Comparison of ENCODE assay signal across 8 cellular contexts in the genomic region with DNA sequence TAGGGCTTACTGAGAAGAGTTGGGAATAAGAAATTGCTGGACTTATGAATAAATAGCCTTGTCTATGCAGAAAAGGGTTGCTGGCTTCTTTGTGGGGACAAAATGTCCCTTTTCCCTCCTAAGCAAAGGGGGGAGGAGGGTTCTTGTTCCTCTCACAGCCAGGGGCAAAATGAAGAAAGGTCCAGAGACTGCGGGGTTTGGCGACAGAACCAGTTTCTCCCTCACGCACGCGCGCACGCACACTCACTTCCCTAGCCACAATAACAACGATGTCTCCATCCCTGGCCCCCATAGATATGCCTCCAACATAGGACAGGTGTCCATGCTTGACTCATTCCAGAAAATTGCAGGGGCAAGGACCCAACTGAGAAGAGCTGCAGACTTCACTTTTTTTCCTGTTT. TPM values are rescaled to one million over a fixed set of nuclear protein-coding genes. Genes with fewer than 3 reads are reported as not detected.
DNase-seq lines count a peak whose midpoint lies in the region; ATAC-seq, FAIRE-seq and TF ChIP-seq lines count a peak whose summit lies in the region.
"Had no signal": no experiment of that assay in that cellular context is flagged by ENCODE, and none has a peak within 500 bp of the region (broad histone marks: within the 10 kb centered on the region; RNA-seq: fewer than 3 reads in every experiment).

No MANE protein-coding gene starts in this region.

- H3K36me3 ChIP-seq in IMR-90 (ENCODE audit: control insufficient read depth, insufficient read depth, low read length) = no peaks in the 10 kb centered on the region
- H3K36me3 ChIP-seq in brain microvascular endothelial cell (replicated peaks) = no peaks in the 10 kb centered on the region

- H2AK5ac ChIP-seq in IMR-90 (ENCODE audit: low read depth, low read length) = peak overlapping the region; percentile 84

- H3K27ac ChIP-seq in IMR-90 (ENCODE audit: insufficient read depth, low read length) (peak overlapping the region; percentile 59; the same call in 1 of the 2 replicates), brain microvascular endothelial cell (no peak overlapping the region)

- CTCF ChIA-PET in IMR-90 (lab: Yijun Ruan, JAX) = interaction anchor here (1.5 to 1.6 kb wide), 2 partner anchors 123 kb away, joined by 4 read pairs; no protein-coding TSS in a partner anchor

- peak overlapping the region in 1 of 2 experiments; percentile 77; a peak in 3 of 4 replicates for H4K8ac ChIP-seq in IMR-90 (ENCODE audit: low read depth in 2 of 2, low read length in 2 of 2)

- no peak overlapping the region for H3K56ac ChIP-seq in IMR-90 (ENCODE audit: extremely low read depth, insufficient read depth, low read length)

- no peak overlapping the region for H4K5ac ChIP-seq in IMR-90 (ENCODE audit: low read depth, low read length)

- no peak overlapping the region for H2BK20ac ChIP-seq in IMR-90 (ENCODE audit: low read depth, low read length)

- H2BK5ac ChIP-seq in IMR-90 (ENCODE audit: low read depth, low read length, poor library complexity, severe bottlenecking) = peak overlapping the region; percentile 2

- in situ Hi-C loops in IMR-90 (cut with MboI; ENCODE audit: low sequenced_read_pairs) (loop anchor here (5.0 to 10.0 kb wide), 2 partner anchors 65 to 1027 kb away; no protein-coding TSS in a partner anchor), brain microvascular endothelial cell (cut with HindIII; ENCODE audit: low pct_ligation_motif_present, low sequenced_read_pairs) (no loop called here)

- peaks cover 40% of the 10 kb centered on the region for H3K9me1 ChIP-seq in IMR-90 (ENCODE audit: insufficient read depth, low read length)

- intact Hi-C loops in IMR-90 (cut with micrococcal nuclease) = loop anchor here (5.0 kb wide), 3 partner anchors 40 to 105 kb away; no protein-coding TSS in a partner anchor

- peak overlapping the region; percentile 56 for H3K14ac ChIP-seq in IMR-90 (replicated peaks; ENCODE audit: low read depth, low read length)

- H3K79me1 ChIP-seq in IMR-90 (ENCODE audit: low read depth in 1 of 2, low read length in 2 of 2) = peaks cover 0 to 60% of the 10 kb centered on the region in 2 experiments; a peak in 2 of 4 replicates

- ATAC-seq in IMR-90 (ENCODE audit: low read depth) (no peak), HG03439 (IDR thresholded peaks at IDR 0.05; ENCODE audit: unreplicated experiment) (no peak)

- peaks cover 44% of the 10 kb centered on the region for H3K4me1 ChIP-seq in IMR-90 (ENCODE audit: control insufficient read depth, insufficient read depth, low read length)

- 0 out of 2 replicates have a peak overlapping the region, but pooled peaks have one; percentile 17 for H3K18ac ChIP-seq in IMR-90 (ENCODE audit: low read depth, low read length)

- no peaks in the 10 kb centered on the region for H3K9me3 ChIP-seq in IMR-90 (ENCODE audit: control insufficient read depth, insufficient read depth, low read length)

- no peak for TF ChIP-seq CTCF in IMR-90 (conservative IDR thresholded peaks at IDR 0.05; ENCODE audit: low read depth, low read length)
- no peak for TF ChIP-seq CTCF in brain microvascular endothelial cell (IDR thresholded peaks at IDR 0.05; ENCODE audit: low read depth, low read length, missing control alignments)

- dilution Hi-C loops in IMR-90 (cut with HindIII; ENCODE audit: low sequenced_read_pairs, unreplicated experiment) = no loop called here

- H2AK9ac ChIP-seq in IMR-90 (replicated peaks; ENCODE audit: low read depth, low read length, poor library complexity) = peak overlapping the region; percentile 77

- peak overlapping the region; percentile 10 for H3K9ac ChIP-seq in IMR-90 (ENCODE audit: low read depth, low read length)

- no peak overlapping the region for H2AFZ ChIP-seq in IMR-90 (replicated peaks; ENCODE audit: low read length, poor library complexity)

- no TSS peak for BruUV-seq in IMR-90 (replicated peaks; lab: Mats Ljungman, UMichigan)

- H3K4ac ChIP-seq in IMR-90 (ENCODE audit: low read depth, low read length) = peak overlapping the region; percentile 52

- H4K91ac ChIP-seq in IMR-90 (ENCODE audit: insufficient read depth, low read depth, low read length) = peak overlapping the region; percentile 8; the same call in 1 of the 2 replicates

- peak overlapping the region; percentile 4; the same call in 1 of the 3 replicates for H2BK15ac ChIP-seq in IMR-90 (ENCODE audit: low read depth, low read length)

- no peak for FAIRE-seq in HTR-8/SVneo (lab: Jason Lieb, UNC)

- peak; percentile 38 for DNase-seq in IMR-90
- DNase-seq in brain microvascular endothelial cell = no peak
- peak; percentile 21 to 24 for DNase-seq in lung microvascular endothelial cell (ENCODE audit: low read depth in 2 of 2)
- peak; percentile 20 for DNase-seq in superior temporal gyrus (ENCODE audit: extremely low spot score)
- DNase-seq in HTR-8/SVneo (ENCODE audit: insufficient read length, low spot score) = no peak
- no peak for DNase-seq in NCI-H1694 (lab: John Stamatoyannopoulos, UW)

- H3K27me3 ChIP-seq in IMR-90 (ENCODE audit: control insufficient read depth, insufficient read depth, low read length) (no peaks in the 10 kb centered on the region), brain microvascular endothelial cell (replicated peaks) (no peaks in the 10 kb centered on the region)
- H3K27me3 ChIP-seq: SJSA1 had no signal

- H3K23ac ChIP-seq in IMR-90 (ENCODE audit: low read depth, low read length) = peak overlapping the region; percentile 14; the same call in 1 of the 2 replicates

- WGBS in IMR-90 (ENCODE audit: extremely low coverage in 2 of 2, insufficient read length in 1 of 2), 2 experiments = 76% methylated on average over 6 of the region's 8 CpGs; no CpG with 5 or more reads in 1 of the 2 experiments

- H2BK120ac ChIP-seq in IMR-90 (ENCODE audit: low read depth, low read length) = peak overlapping the region; percentile 53

- H4K20me1 ChIP-seq in IMR-90 (ENCODE audit: insufficient read depth, low read length) = peaks cover 71% of the 10 kb centered on the region

- no peak for TF ChIP-seq RAD21 in IMR-90 (IDR thresholded peaks at IDR 0.05; ENCODE audit: low read length)

- H3K4me2 ChIP-seq in IMR-90 (ENCODE audit: low read depth, low read length) = peak overlapping the region; percentile 57

- POLR2A ChIA-PET in IMR-90 (lab: Charles Lee; ENCODE audit: unreplicated experiment) = no interaction called here

- TF ChIP-seq POLR2A in IMR-90 (IDR thresholded peaks at IDR 0.05; ENCODE audit: low read depth, low read length) = no peak

- no peak overlapping the region for H3K4me3 ChIP-seq in IMR-90 (ENCODE audit: insufficient read depth, low read depth, low read length)
- peak overlapping the region; percentile 17 for H3K4me3 ChIP-seq in brain microvascular endothelial cell (ENCODE audit: low read depth, low read length)

TF ChIP-seq in IMR-90, 13 proteins besides CTCF, POLR2A, EP300 and RAD21:
- TF ChIP-seq CEBPB (IDR thresholded peaks at IDR 0.05; ENCODE audit: low read depth, low read length) = no peak
- TF ChIP-seq RCOR1 (IDR thresholded peaks at IDR 0.05; ENCODE audit: insufficient replicate concordance, low read length) = no peak
- TF ChIP-seq, protein P1, sequence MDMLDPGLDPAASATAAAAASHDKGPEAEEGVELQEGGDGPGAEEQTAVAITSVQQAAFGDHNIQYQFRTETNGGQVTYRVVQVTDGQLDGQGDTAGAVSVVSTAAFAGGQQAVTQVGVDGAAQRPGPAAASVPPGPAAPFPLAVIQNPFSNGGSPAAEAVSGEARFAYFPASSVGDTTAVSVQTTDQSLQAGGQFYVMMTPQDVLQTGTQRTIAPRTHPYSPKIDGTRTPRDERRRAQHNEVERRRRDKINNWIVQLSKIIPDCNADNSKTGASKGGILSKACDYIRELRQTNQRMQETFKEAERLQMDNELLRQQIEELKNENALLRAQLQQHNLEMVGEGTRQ (IDR thresholded peaks at IDR 0.05; ENCODE audit: low read depth, low read length) = no peak
- no peak for TF ChIP-seq CHD1 (IDR thresholded peaks at IDR 0.05; ENCODE audit: low read depth, low read length)
- TF ChIP-seq MXI1 (IDR thresholded peaks at IDR 0.05; ENCODE audit: borderline replicate concordance, low read depth, low read length) = no peak
- no peak for TF ChIP-seq BHLHE40 (IDR thresholded peaks at IDR 0.05; ENCODE audit: low read depth, low read length)
- TF ChIP-seq, protein P2, sequence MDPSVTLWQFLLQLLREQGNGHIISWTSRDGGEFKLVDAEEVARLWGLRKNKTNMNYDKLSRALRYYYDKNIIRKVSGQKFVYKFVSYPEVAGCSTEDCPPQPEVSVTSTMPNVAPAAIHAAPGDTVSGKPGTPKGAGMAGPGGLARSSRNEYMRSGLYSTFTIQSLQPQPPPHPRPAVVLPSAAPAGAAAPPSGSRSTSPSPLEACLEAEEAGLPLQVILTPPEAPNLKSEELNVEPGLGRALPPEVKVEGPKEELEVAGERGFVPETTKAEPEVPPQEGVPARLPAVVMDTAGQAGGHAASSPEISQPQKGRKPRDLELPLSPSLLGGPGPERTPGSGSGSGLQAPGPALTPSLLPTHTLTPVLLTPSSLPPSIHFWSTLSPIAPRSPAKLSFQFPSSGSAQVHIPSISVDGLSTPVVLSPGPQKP (IDR thresholded peaks at IDR 0.05; ENCODE audit: borderline replicate concordance, low read depth, low read length) = no peak
- no peak for TF ChIP-seq RFX5 (IDR thresholded peaks at IDR 0.05; ENCODE audit: low read depth, low read length)
- no peak for TF ChIP-seq SMC3 (IDR thresholded peaks at IDR 0.05; ENCODE audit: low read depth, low read length)
- TF ChIP-seq MAFK (IDR thresholded peaks at IDR 0.05; ENCODE audit: low read depth, low read length) = no peak
- no peak for TF ChIP-seq MAZ (IDR thresholded peaks at IDR 0.05; ENCODE audit: borderline replicate concordance, low read depth, low read length)
- TF ChIP-seq NFE2L2 (IDR thresholded peaks at IDR 0.05; ENCODE audit: low read depth, low read length) = no peak
- TF ChIP-seq FOS (IDR thresholded peaks at IDR 0.05; ENCODE audit: low read depth, low read length) = no peak

RNA-seq across cellular contexts. Expression of gene ZMIZ1, which starts 3.3 kb away (rescaled TPM):
- total RNA-seq in IMR-90 (2012; rRNA removed) (6.6 and 6.7 TPM in 2 replicates), lung microvascular endothelial cell (9.4 and 14.7 TPM in 2 replicates)
- 43.2 and 48.7 TPM in 2 replicates for polyA plus RNA-seq in IMR-90 (2012; rRNA removed)
- polyA plus RNA-seq in IMR-90 (2012; cell fraction: cytosol; rRNA removed) = 39.5 and 51.2 TPM in 2 replicates
- 57.0 and 113 TPM in 2 replicates for polyA plus RNA-seq in IMR-90 (2012; cell fraction: nucleus; rRNA removed; ENCODE audit: low replicate concordance)

Comparison
In these comparisons a context has a peak if more than half of its experiments do, and no peak if none do; other contexts are left out.
1. DNase-seq: peak in IMR-90 (single experiment), lung microvascular endothelial cell (2 of 2) and superior temporal gyrus (single experiment); none in brain microvascular endothelial cell (single experiment), HTR-8/SVneo (single experiment) and NCI-H1694 (single experiment).